ENCODE assay signal across 13 cellular contexts in the genomic region with DNA sequence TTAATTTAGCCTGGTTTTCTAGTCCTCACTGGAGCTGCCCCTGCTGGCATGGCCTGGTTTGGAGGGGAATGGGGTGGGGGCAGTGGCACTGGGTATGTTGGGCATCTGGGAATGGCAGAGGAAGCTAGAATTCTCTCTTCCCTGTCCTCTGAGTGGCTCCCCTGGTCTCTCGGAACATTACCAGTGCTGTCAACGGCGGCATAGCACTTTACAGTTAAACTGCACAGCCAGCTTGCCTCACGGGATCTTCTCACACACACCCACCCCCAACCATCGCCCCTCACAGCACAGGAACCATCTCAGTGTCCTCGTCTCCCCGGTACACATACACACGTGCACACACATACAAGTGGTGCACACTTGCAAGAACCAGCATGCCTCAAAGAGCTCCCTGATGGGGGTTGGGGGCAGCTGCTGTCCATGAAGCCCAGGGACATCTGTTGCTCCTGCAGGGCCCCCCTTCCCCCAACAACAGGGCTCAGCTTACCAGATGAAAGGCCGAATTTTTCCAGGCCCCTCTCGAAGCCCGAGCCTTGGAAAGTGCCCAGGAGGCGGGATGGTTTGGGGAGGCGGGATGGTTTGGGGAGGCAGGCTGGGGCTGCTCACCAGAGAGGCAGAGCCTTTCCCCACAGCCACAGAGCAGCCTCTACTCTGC. TPM values are rescaled to one million over a fixed set of nuclear protein-coding genes. Genes with fewer than 3 reads are reported as not detected.
DNase-seq lines count a peak whose midpoint lies in the region; ATAC-seq and TF ChIP-seq lines count a peak whose summit lies in the region.
"Had no signal": no experiment of that assay in that cellular context is flagged by ENCODE, and none has a peak within 500 bp of the region (broad histone marks: within the 10 kb centered on the region; RNA-seq: fewer than 3 reads in every experiment).

No MANE protein-coding gene starts in this region.

- peak; percentile 76 for DNase-seq in NCI-H82 (lab: John Stamatoyannopoulos, UW)
- no peak for DNase-seq in NCI-H82 treated with DMSO at 0.1 percent for 48 hours (lab: John Stamatoyannopoulos, UW; ENCODE audit: unreplicated experiment)
- DNase-seq in esophagus squamous epithelium (lab: John Stamatoyannopoulos, UW), result no peak
- peak; percentile 23 for DNase-seq in osteoblast (ENCODE audit: insufficient read length, low spot score, missing footprints)
- DNase-seq in upper lobe of left lung, result no peak
- DNase-seq in A673 (ENCODE audit: low spot score), result no peak
- DNase-seq in NK-92 (lab: John Stamatoyannopoulos, UW; ENCODE audit: unreplicated experiment), result no peak
- no peak for DNase-seq in activated CD8-positive, alpha-beta memory T cell treated with anti-CD3 and anti-CD28 coated beads, Interleukin-2, amount 50 U/mL, for 4 hours
- DNase-seq: amniotic stem cell; immature natural killer cell; NCI-H446 treated with DMSO at 0.1 percent for 48 hours; stimulated activated CD4-positive, alpha-beta T cell treated with anti-CD3 and anti-CD28 coated beads, Interleukin-4, amount 100 ng/mL, for 24 hours; stimulated activated naive B cell treated with anti-CD40 and anti-IgM and Interleukin-4, amounts not matched to agents 10 μg/mL and 1 μg/mL and 100 μg/mL, for 72 hours had no signal

- H3K4me2 ChIP-seq in osteoblast (ENCODE audit: insufficient read depth, low read length), result no peak overlapping the region

- intact Hi-C loops in esophagus squamous epithelium (cut with DNase I), result no loop called here
- intact Hi-C loops in A673 (cut with micrococcal nuclease; ENCODE audit: unreplicated experiment), result no loop called here

- BruUV-seq in A673 (replicated peaks; lab: Mats Ljungman, UMichigan), result no TSS peak

- H3K27ac ChIP-seq in esophagus squamous epithelium, result peak overlapping the region in 3 of 4 donors; percentile 50 to 71 (median 53)
- no peak overlapping the region for H3K27ac ChIP-seq in osteoblast (ENCODE audit: low read depth, low read length)
- H3K27ac ChIP-seq in upper lobe of left lung, result peak overlapping the region in 3 of 4 donors; percentile 2 to 64 (median 59)
- H3K27ac ChIP-seq in A673 (ENCODE audit: low read depth, low read length, poor library complexity, severe bottlenecking), result no peak overlapping the region

- H3K9me3 ChIP-seq in esophagus squamous epithelium, result peaks cover 0 to 15% (median 4%) of the 10 kb centered on the region in 3 donors
- peaks cover 10% of the 10 kb centered on the region for H3K9me3 ChIP-seq in osteoblast (ENCODE audit: low read depth, low read length)
- H3K9me3 ChIP-seq in upper lobe of left lung, result peaks cover 0 to 7% (median 5%) of the 10 kb centered on the region in 4 donors
- H3K9me3 ChIP-seq in A673 (ENCODE audit: low read depth, low read length, poor library complexity, severe bottlenecking), result no peaks in the 10 kb centered on the region

- TF ChIP-seq EP300 in upper lobe of left lung (IDR thresholded peaks at IDR 0.05), result no peak

- H3K4me3 ChIP-seq in esophagus squamous epithelium (no peak overlapping the region), osteoblast (ENCODE audit: insufficient read depth, low read length) (no peak overlapping the region), upper lobe of left lung (no peak overlapping the region), A673 (ENCODE audit: low read depth, low read length, poor library complexity, severe bottlenecking) (no peak overlapping the region)

- H3K27me3 ChIP-seq in esophagus squamous epithelium, result no peaks in the 10 kb centered on the region
- H3K27me3 ChIP-seq in osteoblast (ENCODE audit: insufficient read depth, low read length), result no peaks in the 10 kb centered on the region
- H3K27me3 ChIP-seq in upper lobe of left lung, result no peaks in the 10 kb centered on the region
- H3K27me3 ChIP-seq in A673 (replicated peaks; ENCODE audit: insufficient read depth, low read depth, low read length, poor library complexity), result no peaks in the 10 kb centered on the region

- no peaks in the 10 kb centered on the region for H3K79me2 ChIP-seq in osteoblast (ENCODE audit: insufficient read depth, low read length)

- CTCF ChIA-PET in A673 (lab: Charles Lee), result no interaction called here

- H3K36me3 ChIP-seq in esophagus squamous epithelium (peaks cover 0 to 20% (median 0%) of the 10 kb centered on the region in 3 donors), osteoblast (ENCODE audit: insufficient read depth, low read length) (no peaks in the 10 kb centered on the region), upper lobe of left lung (peaks cover 0 to 17% (median 6%) of the 10 kb centered on the region in 4 donors), A673 (ENCODE audit: insufficient read depth, low read length, poor library complexity, severe bottlenecking) (no peaks in the 10 kb centered on the region)

- no peaks in the 10 kb centered on the region for H4K20me1 ChIP-seq in osteoblast (ENCODE audit: insufficient read depth, low read length)

- H3K4me1 ChIP-seq in esophagus squamous epithelium, result peaks cover under 1 to 33% (median 11%) of the 10 kb centered on the region in 3 donors
- H3K4me1 ChIP-seq in osteoblast (ENCODE audit: insufficient read depth, low read length), result no peaks in the 10 kb centered on the region
- H3K4me1 ChIP-seq in upper lobe of left lung, result peaks cover 0 to 10% (median 7%) of the 10 kb centered on the region in 4 donors
- H3K4me1 ChIP-seq in A673 (ENCODE audit: insufficient read depth, low read length, poor library complexity, severe bottlenecking), result no peaks in the 10 kb centered on the region

- H2AFZ ChIP-seq in osteoblast (ENCODE audit: low read length), result no peak overlapping the region

- TF ChIP-seq POLR2A in esophagus squamous epithelium (IDR thresholded peaks at IDR 0.05), result no peak
- no peak for TF ChIP-seq POLR2A in upper lobe of left lung (IDR thresholded peaks at IDR 0.05)

- TF ChIP-seq CTCF in esophagus squamous epithelium (IDR thresholded peaks at IDR 0.05) (no peak), osteoblast (IDR thresholded peaks at IDR 0.05; ENCODE audit: extremely low read depth, low read depth, low read length) (no peak), upper lobe of left lung (IDR thresholded peaks at IDR 0.05) (no peak), A673 (conservative IDR thresholded peaks at IDR 0.05; ENCODE audit: low read depth, low read length) (no peak)

- 71% methylated on average over 7 to 12 of the region's 13 CpGs for WGBS in esophagus squamous epithelium, 2 donors
- 61 to 78% methylated on average over 3 to 13 of the region's 13 CpGs for WGBS in upper lobe of left lung, 2 donors

- POLR2A ChIA-PET in A673 (lab: Charles Lee; ENCODE audit: low non-redundant PET), result no interaction called here

- peak in 1 of 2 donors; percentile 6 for ATAC-seq in upper lobe of left lung (ENCODE audit: low FRiP score in 2 of 2)
- ATAC-seq: stimulated activated naive B cell treated with anti-CD40 and anti-IgM and Interleukin-4, amounts not matched to agents 10 μg/mL and 1 μg/mL and 100 μg/mL, for 72 hours had no signal

RNA-seq across cellular contexts. Expression of a gene that starts 41.0 kb away (rescaled TPM):
- 10 to 100 TPM in 3 of 4 donors, 1 to 10 TPM in 1; 3.6 to 24.0 (median 18.5) TPM for total RNA-seq in esophagus squamous epithelium
- 0.59 and 0.72 TPM in 2 replicates for total RNA-seq in osteoblast
- 10 to 100 TPM; 19.9 to 69.5 (median 63.0) TPM for total RNA-seq in upper lobe of left lung
- total RNA-seq in A673 (2021), result 2.1 and 2.5 TPM in 2 replicates

Comparison
In these comparisons a context has a peak if more than half of its experiments do, and no peak if none do; other contexts are left out.
1. DNase-seq: peak in NCI-H82 (single experiment) and osteoblast (single experiment); none in NCI-H82 treated with DMSO at 0.1 percent for 48 hours (single experiment), esophagus squamous epithelium (single experiment), upper lobe of left lung (0 of 2), A673 (single experiment), NK-92 (single experiment) and activated CD8-positive, alpha-beta memory T cell treated with anti-CD3 and anti-CD28 coated beads, Interleukin-2, amount 50 U/mL, for 4 hours (single experiment).
2. H3K27ac ChIP-seq: peak in esophagus squamous epithelium (3 of 4) and upper lobe of left lung (3 of 4); none in osteoblast (single experiment) and A673 (single experiment).